Comparison of ENCODE assay signal across 17 cellular contexts in genomic region chr18:76545433-76546281, GRCh38. TPM values are rescaled to one million over a fixed set of nuclear protein-coding genes. Genes with fewer than 3 reads are reported as not detected.
DNase-seq lines count a peak whose midpoint lies in the region; ATAC-seq and TF ChIP-seq lines count a peak whose summit lies in the region.
"Had no signal": no experiment of that assay in that cellular context is flagged by ENCODE, and none has a peak within 500 bp of the region (broad histone marks: within the 10 kb centered on the region; RNA-seq: fewer than 3 reads in every experiment).

No MANE protein-coding gene starts in this region.

- peak; percentile 42 for DNase-seq in NB4 (ENCODE audit: low read depth)
- peak; percentile 45 for DNase-seq in adipocyte (ENCODE audit: low read depth)
- DNase-seq in hepatocyte (ENCODE audit: low spot score), result no peak
- DNase-seq in ureter (ENCODE audit: low spot score), result peak; percentile 39
- no peak for DNase-seq in DMS114 treated with DMSO at 0.1 percent for 48 hours (lab: John Stamatoyannopoulos, UW; ENCODE audit: unreplicated experiment)
- no peak for DNase-seq in activated CD4-positive, alpha-beta T cell treated with anti-CD3 and anti-CD28 coated beads for 48 hours
- DNase-seq in omental fat pad (ENCODE audit: low spot score), result no peak
- DNase-seq: activated B cell treated with CpG ODN at 0.5 μM for 24 hours; activated effector memory CD4-positive, alpha-beta T cell treated with anti-CD3 and anti-CD28 coated beads, Interleukin-2, amount 50 U/mL, for 16 hours; aorta; hypothalamus; NCI-H187 treated with DMSO at 0.1 percent for 48 hours; NCI-H526; stomach; T-helper 1 cell had no signal

- ATAC-seq in omental fat pad (ENCODE audit: low FRiP score), result no peak

- peak overlapping the region; percentile 33 for H3K4me2 ChIP-seq in hepatocyte
- H3K4me2 ChIP-seq: BLaER1 treated with 17β-estradiol and CSF1 and Interleukin-3, amounts not matched to agents 10 nM and 100 nM had no signal

- TF ChIP-seq CTCF in NB4 (IDR thresholded peaks at IDR 0.05; ENCODE audit: low read depth, low read length), result no peak
- TF ChIP-seq CTCF in hepatocyte (IDR thresholded peaks at IDR 0.05; ENCODE audit: poor library complexity), result no peak
- TF ChIP-seq CTCF in omental fat pad (IDR thresholded peaks at IDR 0.05), result no peak

- TF ChIP-seq POLR2A in NB4 (IDR thresholded peaks at IDR 0.05; ENCODE audit: extremely low read depth, insufficient read length), result no peak

- H3K9ac ChIP-seq in adipocyte (ENCODE audit: low read length), result peak overlapping the region; percentile 58
- H3K9ac ChIP-seq: BLaER1 treated with 17β-estradiol and CSF1 and Interleukin-3, amounts not matched to agents 10 nM and 100 nM had no signal

- H3K36me3 ChIP-seq in adipocyte (ENCODE audit: control insufficient read depth, insufficient read depth, low read length, severe bottlenecking) (no peaks in the 10 kb centered on the region), hepatocyte (replicated peaks; ENCODE audit: insufficient read depth, low read depth) (no peaks in the 10 kb centered on the region)
- H3K36me3 ChIP-seq: BLaER1 treated with 17β-estradiol and CSF1 and Interleukin-3, amounts not matched to agents 10 nM and 100 nM; stomach had no signal

- no peaks in the 10 kb centered on the region for H3K79me2 ChIP-seq in hepatocyte

- peak overlapping the region; percentile 67 for H3K27ac ChIP-seq in hepatocyte
- H3K27ac ChIP-seq: BLaER1 treated with 17β-estradiol and CSF1 and Interleukin-3, amounts not matched to agents 10 nM and 100 nM; coronary artery had no signal

- H4K20me1 ChIP-seq in hepatocyte (ENCODE audit: insufficient read depth, poor library complexity, severe bottlenecking), result no peaks in the 10 kb centered on the region
- H4K20me1 ChIP-seq: BLaER1 treated with 17β-estradiol and CSF1 and Interleukin-3, amounts not matched to agents 10 nM and 100 nM had no signal

- 68% methylated on average over 18 of the region's 18 CpGs for whole genome bisulfite sequencing in hepatocyte (ENCODE audit: low lambda C conversion rate, missing lambda C conversion rate)

- H2AFZ ChIP-seq in hepatocyte, result peak overlapping the region; percentile 49

- H3K4me3 ChIP-seq in NB4 (ENCODE audit: low read depth, low read length), result no peak overlapping the region
- H3K4me3 ChIP-seq in adipocyte (ENCODE audit: low read length), result peak overlapping the region; percentile 46
- no peak overlapping the region for H3K4me3 ChIP-seq in hepatocyte
- H3K4me3 ChIP-seq: BLaER1 treated with 17β-estradiol and CSF1 and Interleukin-3, amounts not matched to agents 10 nM and 100 nM; coronary artery; stomach had no signal

- peaks cover 11% of the 10 kb centered on the region for H3K27me3 ChIP-seq in adipocyte (replicated peaks; ENCODE audit: control insufficient read depth, insufficient read depth, low read length)
- no peaks in the 10 kb centered on the region for H3K27me3 ChIP-seq in hepatocyte
- H3K27me3 ChIP-seq: BLaER1 treated with 17β-estradiol and CSF1 and Interleukin-3, amounts not matched to agents 10 nM and 100 nM; stomach had no signal

- H3K4me1 ChIP-seq in adipocyte (ENCODE audit: control insufficient read depth, insufficient read depth, low read length), result peaks cover 14% of the 10 kb centered on the region
- no peaks in the 10 kb centered on the region for H3K4me1 ChIP-seq in hepatocyte (ENCODE audit: insufficient read depth)
- H3K4me1 ChIP-seq: BLaER1 treated with 17β-estradiol and CSF1 and Interleukin-3, amounts not matched to agents 10 nM and 100 nM; stomach had no signal

- no peaks in the 10 kb centered on the region for H3K9me2 ChIP-seq in hepatocyte (replicated peaks; ENCODE audit: insufficient read depth)

- H3K9me3 ChIP-seq in adipocyte (ENCODE audit: control insufficient read depth, low read length), result no peaks in the 10 kb centered on the region
- no peaks in the 10 kb centered on the region for H3K9me3 ChIP-seq in hepatocyte (ENCODE audit: low read depth)
- H3K9me3 ChIP-seq: stomach had no signal

RNA-seq across cellular contexts. Expression of gene ZNF516, which starts 50.6 kb away (rescaled TPM):
- total RNA-seq in hepatocyte, result 19.8 and 29.2 TPM in 2 replicates
- 18.2 and 22.7 TPM in 2 replicates for polyA plus RNA-seq in hepatocyte
- total RNA-seq in ureter, result 75.6 TPM
- 10 to 100 TPM; 11.2 to 27.7 (median 16.6) TPM for total RNA-seq in omental fat pad

Comparison
In these comparisons a context has a peak if more than half of its experiments do, and no peak if none do; other contexts are left out.
1. DNase-seq: peak in NB4 (single experiment), adipocyte (single experiment) and ureter (single experiment); none in hepatocyte (single experiment), DMS114 treated with DMSO at 0.1 percent for 48 hours (single experiment), activated CD4-positive, alpha-beta T cell treated with anti-CD3 and anti-CD28 coated beads for 48 hours (single experiment) and omental fat pad (single experiment).